Comparison of ENCODE assay signal across 28 cellular contexts in the genomic region with DNA sequence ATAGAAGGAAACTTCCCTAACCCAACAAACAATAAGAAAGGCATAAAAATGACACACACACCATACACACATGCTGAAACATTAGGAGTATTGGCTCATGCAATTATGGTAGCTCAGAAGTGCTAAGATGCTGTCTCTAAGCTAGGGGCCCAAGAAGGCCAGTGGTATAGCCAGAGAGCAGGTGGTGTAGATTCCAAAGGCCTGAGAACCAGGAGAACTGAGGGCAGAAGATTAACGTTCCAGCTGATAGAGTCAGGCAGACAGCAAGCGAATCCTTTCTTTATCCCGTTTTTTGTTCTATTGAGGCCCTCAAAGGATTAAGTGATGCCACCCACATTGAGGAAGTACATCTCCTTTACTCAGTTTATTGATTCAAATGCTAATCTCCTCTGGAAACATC.
"Had no signal": no experiment of that assay in that cellular context is flagged by ENCODE, and none has a peak within 500 bp of the region (broad histone marks: within the 10 kb centered on the region; RNA-seq: fewer than 3 reads in every experiment).

No MANE protein-coding gene starts in this region.

- H3K27ac ChIP-seq: left lung, lower lobe of right lung, neutrophil, parathyroid adenoma, right atrium auricular region, right lobe of liver, skin epidermis, stomach, testis, thyroid gland, transverse colon, upper lobe of left lung, vagina had no signal

- H3K4me1 ChIP-seq: parathyroid adenoma, right lobe of liver, thyroid gland had no signal

- H3K4me3 ChIP-seq: left lung, lower lobe of right lung, right atrium auricular region, right lobe of liver, skin epidermis, stomach, testis, thyroid gland, transverse colon, upper lobe of left lung, vagina had no signal

- H3K36me3 ChIP-seq: left lung, lower lobe of right lung, neutrophil, right atrium auricular region, right lobe of liver, stomach, thyroid gland, transverse colon, upper lobe of left lung, vagina had no signal

- H3K9me3 ChIP-seq: left lung, lower lobe of right lung, neutrophil, right atrium auricular region, right lobe of liver, stomach, testis, thyroid gland, transverse colon, upper lobe of left lung, vagina had no signal

- H3K27me3 ChIP-seq: left lung, right atrium auricular region, right lobe of liver, stomach, testis, thyroid gland, transverse colon, upper lobe of left lung, vagina had no signal

- H3K9me3 Mint-ChIP-seq: immature natural killer cell; natural killer cell treated with Interleukin-12 subunit alpha and Interleukin-12 subunit beta and Interleukin-15 and Interleukin-18, amount 100 ng/mL, for 72 hours had no signal

- H3K36me3 Mint-ChIP-seq: immature natural killer cell; naive thymus-derived CD4-positive, alpha-beta T cell; natural killer cell treated with Interleukin-12 subunit alpha and Interleukin-12 subunit beta and Interleukin-15 and Interleukin-18, amount 100 ng/mL, for 72 hours had no signal

- H2AFZ ChIP-seq: parathyroid adenoma had no signal

- H3K9ac ChIP-seq: parathyroid adenoma had no signal

- DNase-seq: hypothalamus; immature natural killer cell; kidney; left colon; left lung; lower lobe of right lung; mammary epithelial cell; mesenchymal stem cell; naive thymus-derived CD4-positive, alpha-beta T cell; occipital lobe; right lobe of liver; stimulated activated CD4-positive, alpha-beta T cell treated with anti-CD3 and anti-CD28 coated beads, Interleukin-12 subunit alpha, Interleukin-12 subunit beta, amount 100 ng/mL, for 4 hours; stimulated activated CD4-positive, alpha-beta T cell treated with anti-CD3 and anti-CD28 coated beads, Interleukin-15, amount 100 ng/mL, for 24 hours; stimulated activated CD4-positive, alpha-beta T cell treated with anti-CD3 and anti-CD28 coated beads, Interleukin-2, amount 100 ng/mL, for 24 hours; stimulated activated CD4-positive, alpha-beta T cell treated with anti-CD3 and anti-CD28 coated beads, Interleukin-4, amount 100 ng/mL, for 1 hour; stimulated activated naive B cell treated with anti-CD40 and anti-IgM and Interleukin-4, amounts not matched to agents 10 μg/mL and 1 μg/mL and 100 μg/mL, for 72 hours; stimulated activated naive CD8-positive, alpha-beta T cell treated with anti-CD3 and anti-CD28 coated beads, Interleukin-15, Interleukin-2, amounts not matched to agents 100 U/mL and 50 U/mL, for 24 hours; stomach; testis; thyroid gland; transverse colon; upper lobe of left lung had no signal

- ATAC-seq: left colon; left lung; lower lobe of right lung; naive thymus-derived CD4-positive, alpha-beta T cell; natural killer cell treated with Interleukin-12 subunit alpha and Interleukin-12 subunit beta and Interleukin-15 and Interleukin-18, amount 100 ng/mL, for 72 hours; right lobe of liver; stimulated activated naive B cell treated with anti-CD40 and anti-IgM and Interleukin-4, amounts not matched to agents 10 μg/mL and 1 μg/mL and 100 μg/mL, for 72 hours; stimulated activated naive CD8-positive, alpha-beta T cell treated with anti-CD3 and anti-CD28 coated beads, Interleukin-15, Interleukin-2, amounts not matched to agents 100 U/mL and 50 U/mL, for 24 hours had no signal

- H3K27ac Mint-ChIP-seq: immature natural killer cell; naive thymus-derived CD4-positive, alpha-beta T cell; stimulated activated naive B cell treated with anti-CD40 and anti-IgM and Interleukin-4, amounts not matched to agents 10 μg/mL and 1 μg/mL and 100 μg/mL, for 72 hours had no signal

- H3K79me2 ChIP-seq: parathyroid adenoma had no signal

- H3K4me3 Mint-ChIP-seq: immature natural killer cell; naive thymus-derived CD4-positive, alpha-beta T cell; natural killer cell treated with Interleukin-12 subunit alpha and Interleukin-12 subunit beta and Interleukin-15 and Interleukin-18, amount 100 ng/mL, for 72 hours; stimulated activated naive B cell treated with anti-CD40 and anti-IgM and Interleukin-4, amounts not matched to agents 10 μg/mL and 1 μg/mL and 100 μg/mL, for 72 hours had no signal
